17 cellular contexts compared by ENCODE assay signal in the genomic region with DNA sequence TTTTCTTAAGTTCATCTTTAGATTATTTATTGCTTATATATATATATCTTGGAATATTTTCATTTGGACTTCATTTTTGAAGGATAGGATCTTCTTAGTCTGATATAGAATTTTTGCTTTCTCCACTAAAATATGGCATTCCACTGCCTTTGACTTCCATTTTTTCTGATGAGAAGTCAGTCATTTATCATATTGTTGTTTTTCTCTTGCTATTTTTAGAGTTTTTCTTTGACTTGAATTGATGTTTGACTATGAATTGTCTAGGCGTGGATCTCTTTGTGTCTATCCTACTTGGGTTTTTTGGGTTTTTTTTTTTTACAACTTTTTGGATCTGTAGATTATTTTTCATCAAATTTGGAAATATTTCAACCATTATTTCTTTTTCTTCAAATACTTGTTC.
DNase-seq lines count a peak whose midpoint lies in the region; ATAC-seq, FAIRE-seq and TF ChIP-seq lines count a peak whose summit lies in the region.
"Had no signal": no experiment of that assay in that cellular context is flagged by ENCODE, and none has a peak within 500 bp of the region (broad histone marks: within the 10 kb centered on the region; RNA-seq: fewer than 3 reads in every experiment).

No MANE protein-coding gene starts in this region.

- H3K4me1 ChIP-seq in Karpas-422 (ENCODE audit: low read length) (peaks cover 5% of the 10 kb centered on the region), pancreas (peaks cover 0 to 13% (median 8%) of the 10 kb centered on the region in 3 donors), colonic mucosa (no peaks in the 10 kb centered on the region), A673 (ENCODE audit: insufficient read depth, low read length, poor library complexity, severe bottlenecking) (peaks cover 16% of the 10 kb centered on the region)

- H3K9me3 ChIP-seq in Karpas-422 (ENCODE audit: low read length) (no peaks in the 10 kb centered on the region), pancreas (no peaks in the 10 kb centered on the region), colonic mucosa (no peaks in the 10 kb centered on the region), A673 (ENCODE audit: low read depth, low read length, poor library complexity, severe bottlenecking) (peaks cover 12% of the 10 kb centered on the region)

- no peaks in the 10 kb centered on the region for H4K20me1 ChIP-seq in Karpas-422 (ENCODE audit: insufficient read depth, low read depth, low read length)

- CTCF ChIA-PET in A673 (lab: Charles Lee) = no interaction called here

- H3K4me3 ChIP-seq in Karpas-422 (ENCODE audit: low read length) (no peak overlapping the region), pancreas (no peak overlapping the region), colonic mucosa (no peak overlapping the region), A673 (ENCODE audit: low read depth, low read length, poor library complexity, severe bottlenecking) (no peak overlapping the region)
- H3K4me3 ChIP-seq: BLaER1 treated with 17β-estradiol and CSF1 and Interleukin-3, amounts not matched to agents 10 nM and 100 nM; GM23248 had no signal

- FAIRE-seq in G401.6 (lab: Jason Lieb, UNC) = peak; percentile 69
- FAIRE-seq in frontal cortex (lab: Jason Lieb, UNC) = peak; percentile 31
- peak; percentile 9 for FAIRE-seq in pancreas (lab: Jason Lieb, UNC)
- FAIRE-seq: H54 had no signal

- TF ChIP-seq CTCF in pancreas (IDR thresholded peaks at IDR 0.05) (no peak), colonic mucosa (IDR thresholded peaks at IDR 0.05) (no peak), A673 (conservative IDR thresholded peaks at IDR 0.05; ENCODE audit: low read depth, low read length) (no peak)

- POLR2A ChIA-PET in A673 (lab: Charles Lee; ENCODE audit: low non-redundant PET) = no interaction called here

- no peak overlapping the region for H2AFZ ChIP-seq in Karpas-422 (ENCODE audit: low read length)
- H2AFZ ChIP-seq: GM23248 had no signal

- 0 out of 2 replicates have a peak overlapping the region, but pooled peaks have one; percentile 11 for H3K27ac ChIP-seq in Karpas-422 (ENCODE audit: low read length)
- H3K27ac ChIP-seq in pancreas = no peak overlapping the region
- no peak overlapping the region for H3K27ac ChIP-seq in colonic mucosa
- H3K27ac ChIP-seq in A673 (ENCODE audit: low read depth, low read length, poor library complexity, severe bottlenecking) = no peak overlapping the region
- H3K27ac ChIP-seq: BLaER1 treated with 17β-estradiol and CSF1 and Interleukin-3, amounts not matched to agents 10 nM and 100 nM; GM23248 had no signal

- ATAC-seq in pancreas (no peak), GM21390 (IDR thresholded peaks at IDR 0.05; ENCODE audit: unreplicated experiment) (no peak)
- ATAC-seq: HCT116 had no signal

- 100% methylated on average over 1 of the region's 1 CpG for WGBS in pancreas, 2 donors

- H3K9ac ChIP-seq in Karpas-422 (ENCODE audit: low read length) (no peak overlapping the region), colonic mucosa (ENCODE audit: low read depth in 2 of 2, low read length in 2 of 2) (no peak overlapping the region)
- H3K9ac ChIP-seq: BLaER1 treated with 17β-estradiol and CSF1 and Interleukin-3, amounts not matched to agents 10 nM and 100 nM; GM23248 had no signal

- peaks cover 73% of the 10 kb centered on the region for H3K79me2 ChIP-seq in Karpas-422 (ENCODE audit: low read length)

- DNase-seq in Karpas-422 (no peak), frontal cortex (ENCODE audit: low spot score in 2 of 2) (no peak), pancreas (no peak), colonic mucosa (no peak), A673 (ENCODE audit: low spot score) (no peak)
- DNase-seq: AML-193; CD4-positive, CD25-positive, alpha-beta regulatory T cell; DMS 273 treated with DMSO at 0.1 percent for 48 hours; DMS79; GM23248; IMR-90; KG1 had no signal

- H3K4me2 ChIP-seq in Karpas-422 (ENCODE audit: low read depth, low read length, poor library complexity, severe bottlenecking) = no peak overlapping the region
- H3K4me2 ChIP-seq: BLaER1 treated with 17β-estradiol and CSF1 and Interleukin-3, amounts not matched to agents 10 nM and 100 nM had no signal

- no TSS peak for BruUV-seq in A673 (replicated peaks; lab: Mats Ljungman, UMichigan)

- H3K27me3 ChIP-seq in Karpas-422 (ENCODE audit: low read length) = no peaks in the 10 kb centered on the region
- no peaks in the 10 kb centered on the region for H3K27me3 ChIP-seq in pancreas
- no peaks in the 10 kb centered on the region for H3K27me3 ChIP-seq in colonic mucosa
- H3K27me3 ChIP-seq in A673 (replicated peaks; ENCODE audit: insufficient read depth, low read depth, low read length, poor library complexity) = no peaks in the 10 kb centered on the region
- H3K27me3 ChIP-seq: BLaER1 treated with 17β-estradiol and CSF1 and Interleukin-3, amounts not matched to agents 10 nM and 100 nM had no signal

- no peaks in the 10 kb centered on the region for H3K9me2 ChIP-seq in Karpas-422 (replicated peaks; ENCODE audit: insufficient read depth, low read length)

- H3K36me3 ChIP-seq in Karpas-422 (ENCODE audit: insufficient read depth, low read length) (peaks cover 4% of the 10 kb centered on the region; the same call in 1 of the 2 replicates), pancreas (no peaks in the 10 kb centered on the region), colonic mucosa (no peaks in the 10 kb centered on the region), A673 (ENCODE audit: insufficient read depth, low read length, poor library complexity, severe bottlenecking) (no peaks in the 10 kb centered on the region)

- intact Hi-C loops in pancreas (cut with DNase I) (no loop called here), colonic mucosa (cut with DNase I) (loop anchor here (10.0 kb wide), 1 partner anchor 65 kb away; the partner anchor contains the start of gene NLK), A673 (cut with micrococcal nuclease; ENCODE audit: unreplicated experiment) (loop anchor here (10.0 kb wide), 1 partner anchor 65 kb away; the partner anchor contains the start of gene NLK)

Comparison
In these comparisons a context has a peak if more than half of its experiments do, and no peak if none do; other contexts are left out.
1. intact Hi-C loops: an anchor here in colonic mucosa (10.0 kb wide) and A673 (10.0 kb wide); none called in pancreas.